1 cellular context compared by ENCODE assay signal in the genomic region with DNA sequence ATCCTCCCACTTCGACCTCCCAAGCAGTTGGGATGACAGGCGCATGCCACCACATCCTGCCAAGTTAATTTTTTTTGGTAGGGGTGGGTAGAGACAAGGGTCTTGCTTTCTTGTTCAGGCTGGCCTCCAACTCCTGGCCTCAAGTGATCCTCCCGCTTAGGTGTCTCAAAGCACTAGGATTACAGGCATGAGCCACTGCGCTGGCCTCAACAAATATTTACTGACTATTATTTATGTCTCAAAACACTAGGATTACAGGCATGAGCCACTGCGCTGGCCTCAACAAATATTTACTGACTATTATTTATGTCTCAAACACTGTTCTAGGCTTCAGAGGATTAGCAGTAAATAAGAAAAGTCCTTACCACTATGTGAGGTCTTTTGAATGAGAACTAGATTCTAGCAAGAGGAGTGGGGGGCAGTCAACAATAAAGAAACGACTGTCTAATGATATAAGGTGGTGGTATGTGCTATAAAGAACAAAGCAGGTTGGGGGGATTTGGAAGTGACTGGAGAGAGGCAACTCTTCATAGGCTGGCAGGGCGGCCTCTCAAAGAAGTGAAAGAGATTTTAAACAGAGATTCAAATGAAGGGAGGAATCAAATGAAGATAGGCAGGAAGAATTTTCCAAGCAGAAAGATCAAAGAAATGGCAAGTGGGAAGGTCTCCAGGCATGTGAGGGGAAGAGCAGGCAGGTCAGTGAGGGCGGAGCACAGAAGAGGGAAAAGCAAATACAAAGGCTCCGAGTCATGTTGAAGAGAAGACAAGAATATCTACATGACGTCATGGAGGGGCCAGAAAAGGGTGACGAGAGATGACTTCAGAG.
TF ChIP-seq lines count a peak whose summit lies in the region.

No MANE protein-coding gene starts in this region.

TF ChIP-seq in HepG2, 621 proteins besides CTCF, POLR2A, EP300 and RAD21 (continued from another document and continues in another):
- TF ChIP-seq, protein P1, sequence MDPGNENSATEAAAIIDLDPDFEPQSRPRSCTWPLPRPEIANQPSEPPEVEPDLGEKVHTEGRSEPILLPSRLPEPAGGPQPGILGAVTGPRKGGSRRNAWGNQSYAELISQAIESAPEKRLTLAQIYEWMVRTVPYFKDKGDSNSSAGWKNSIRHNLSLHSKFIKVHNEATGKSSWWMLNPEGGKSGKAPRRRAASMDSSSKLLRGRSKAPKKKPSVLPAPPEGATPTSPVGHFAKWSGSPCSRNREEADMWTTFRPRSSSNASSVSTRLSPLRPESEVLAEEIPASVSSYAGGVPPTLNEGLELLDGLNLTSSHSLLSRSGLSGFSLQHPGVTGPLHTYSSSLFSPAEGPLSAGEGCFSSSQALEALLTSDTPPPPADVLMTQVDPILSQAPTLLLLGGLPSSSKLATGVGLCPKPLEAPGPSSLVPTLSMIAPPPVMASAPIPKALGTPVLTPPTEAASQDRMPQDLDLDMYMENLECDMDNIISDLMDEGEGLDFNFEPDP (CRISPR knock-in tag; conservative IDR thresholded peaks at IDR 0.05), result no peak
- TF ChIP-seq SYNCRIP (IDR thresholded peaks at IDR 0.05; ENCODE audit: insufficient read depth, low read depth, low read length) (no peak), ERF (CRISPR knock-in tag; IDR thresholded peaks at IDR 0.05) (no peak; the same call in 1 of the 2 replicates), ESRRA (CRISPR knock-in tag; IDR thresholded peaks at IDR 0.05; ENCODE audit: low read depth) (no peak), NR3C1 (CRISPR knock-in tag; IDR thresholded peaks at IDR 0.05) (no peak), NCOA2 (CRISPR knock-in tag; IDR thresholded peaks at IDR 0.05) (peak; percentile 89), ZSCAN29 (CRISPR knock-in tag; conservative IDR thresholded peaks at IDR 0.05) (no peak), MTA1 (CRISPR knock-in tag; IDR thresholded peaks at IDR 0.05; ENCODE audit: borderline replicate concordance) (no peak), PPARG (CRISPR knock-in tag; conservative IDR thresholded peaks at IDR 0.05) (peak; percentile 58; the same call in 1 of the 2 replicates), AHR (CRISPR knock-in tag; IDR thresholded peaks at IDR 0.05) (no peak), NR2F2 (IDR thresholded peaks at IDR 0.05; ENCODE audit: borderline replicate concordance, low read depth) (peak; percentile 65), NFE2 (CRISPR knock-in tag; IDR thresholded peaks at IDR 0.05) (0 out of 2 replicates have a peak, but pooled peaks have one; percentile 40), ZNF343 (CRISPR knock-in tag; IDR thresholded peaks at IDR 0.05) (no peak), PHF20 (CRISPR knock-in tag; IDR thresholded peaks at IDR 0.05) (no peak), ZNF556 (CRISPR knock-in tag; IDR thresholded peaks at IDR 0.05; ENCODE audit: borderline replicate concordance) (0 out of 2 replicates have a peak, but pooled peaks have one; percentile 34), GLI4 (CRISPR knock-in tag; IDR thresholded peaks at IDR 0.05; ENCODE audit: borderline replicate concordance) (no peak), DMAP1 (CRISPR knock-in tag; IDR thresholded peaks at IDR 0.05) (no peak), ZNF572 (CRISPR knock-in tag; IDR thresholded peaks at IDR 0.05) (no peak), BORCS8-MEF2B (CRISPR knock-in tag; IDR thresholded peaks at IDR 0.05) (no peak), HNF4G (IDR thresholded peaks at IDR 0.05; ENCODE audit: borderline replicate concordance, low read depth, low read length) (no peak), HNF4G (CRISPR knock-in tag; IDR thresholded peaks at IDR 0.05; ENCODE audit: borderline replicate concordance, low read depth) (no peak), ZNF552 (CRISPR knock-in tag; IDR thresholded peaks at IDR 0.05; ENCODE audit: borderline replicate concordance) (no peak), FLYWCH1 (CRISPR knock-in tag; IDR thresholded peaks at IDR 0.05) (no peak), ZNF564 (CRISPR knock-in tag; IDR thresholded peaks at IDR 0.05) (no peak), ZFP82 (CRISPR knock-in tag; IDR thresholded peaks at IDR 0.05; ENCODE audit: borderline replicate concordance) (no peak), RBFOX2 (IDR thresholded peaks at IDR 0.05; ENCODE audit: low read depth, low read length) (no peak), POLR2AphosphoS2 (IDR thresholded peaks at IDR 0.05; ENCODE audit: low read depth, low read length) (no peak), MED13 (CRISPR knock-in tag; IDR thresholded peaks at IDR 0.05) (no peak), TEAD3 (CRISPR knock-in tag; optimal IDR thresholded peaks at IDR 0.05; ENCODE audit: borderline replicate concordance) (peak; percentile 38), ZNF644 (CRISPR knock-in tag; IDR thresholded peaks at IDR 0.05; ENCODE audit: low read depth) (peak; percentile 59; the same call in 1 of the 2 replicates), RNF2 (conservative IDR thresholded peaks at IDR 0.05; ENCODE audit: low read depth) (0 out of 2 replicates have a peak, but pooled peaks have one; percentile 29), RELA (CRISPR knock-in tag; IDR thresholded peaks at IDR 0.05) (no peak), ZSCAN25 (CRISPR knock-in tag; IDR thresholded peaks at IDR 0.05) (no peak), TBL1XR1 (IDR thresholded peaks at IDR 0.05; ENCODE audit: borderline replicate concordance, low read length, partially characterized antibody) (peak; percentile 82), NFIB (CRISPR knock-in tag; IDR thresholded peaks at IDR 0.05; ENCODE audit: borderline replicate concordance) (no peak), DPF2 (CRISPR knock-in tag; IDR thresholded peaks at IDR 0.05; ENCODE audit: borderline replicate concordance, low read depth) (no peak), ZNF598 (CRISPR knock-in tag; IDR thresholded peaks at IDR 0.05; ENCODE audit: borderline replicate concordance) (no peak), SIX4 (CRISPR knock-in tag; IDR thresholded peaks at IDR 0.05) (peak; percentile 78), ZNF468 (CRISPR knock-in tag; IDR thresholded peaks at IDR 0.05) (no peak), ZNF557 (CRISPR knock-in tag; IDR thresholded peaks at IDR 0.05) (no peak), TCF7 (IDR thresholded peaks at IDR 0.05; ENCODE audit: low read depth) (peak; percentile 92), CHD4 (IDR thresholded peaks at IDR 0.05; ENCODE audit: borderline replicate concordance, low read length) (no peak), FOXJ3 (CRISPR knock-in tag; IDR thresholded peaks at IDR 0.05; ENCODE audit: borderline replicate concordance) (peak; percentile 95), ZNF530 (CRISPR knock-in tag; IDR thresholded peaks at IDR 0.05; ENCODE audit: low read depth) (no peak)
- TF ChIP-seq, protein P2, sequence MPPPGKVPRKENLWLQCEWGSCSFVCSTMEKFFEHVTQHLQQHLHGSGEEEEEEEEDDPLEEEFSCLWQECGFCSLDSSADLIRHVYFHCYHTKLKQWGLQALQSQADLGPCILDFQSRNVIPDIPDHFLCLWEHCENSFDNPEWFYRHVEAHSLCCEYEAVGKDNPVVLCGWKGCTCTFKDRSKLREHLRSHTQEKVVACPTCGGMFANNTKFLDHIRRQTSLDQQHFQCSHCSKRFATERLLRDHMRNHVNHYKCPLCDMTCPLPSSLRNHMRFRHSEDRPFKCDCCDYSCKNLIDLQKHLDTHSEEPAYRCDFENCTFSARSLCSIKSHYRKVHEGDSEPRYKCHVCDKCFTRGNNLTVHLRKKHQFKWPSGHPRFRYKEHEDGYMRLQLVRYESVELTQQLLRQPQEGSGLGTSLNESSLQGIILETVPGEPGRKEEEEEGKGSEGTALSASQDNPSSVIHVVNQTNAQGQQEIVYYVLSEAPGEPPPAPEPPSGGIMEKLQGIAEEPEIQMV (CRISPR knock-in tag; IDR thresholded peaks at IDR 0.05; ENCODE audit: low read depth), result no peak
- TF ChIP-seq, protein P3, sequence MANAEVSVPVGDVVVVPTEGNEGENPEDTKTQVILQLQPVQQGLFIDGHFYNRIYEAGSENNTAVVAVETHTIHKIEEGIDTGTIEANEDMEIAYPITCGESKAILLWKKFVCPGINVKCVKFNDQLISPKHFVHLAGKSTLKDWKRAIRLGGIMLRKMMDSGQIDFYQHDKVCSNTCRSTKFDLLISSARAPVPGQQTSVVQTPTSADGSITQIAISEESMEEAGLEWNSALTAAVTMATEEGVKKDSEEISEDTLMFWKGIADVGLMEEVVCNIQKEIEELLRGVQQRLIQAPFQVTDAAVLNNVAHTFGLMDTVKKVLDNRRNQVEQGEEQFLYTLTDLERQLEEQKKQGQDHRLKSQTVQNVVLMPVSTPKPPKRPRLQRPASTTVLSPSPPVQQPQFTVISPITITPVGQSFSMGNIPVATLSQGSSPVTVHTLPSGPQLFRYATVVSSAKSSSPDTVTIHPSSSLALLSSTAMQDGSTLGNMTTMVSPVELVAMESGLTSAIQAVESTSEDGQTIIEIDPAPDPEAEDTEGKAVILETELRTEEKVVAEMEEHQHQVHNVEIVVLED (CRISPR knock-in tag; IDR thresholded peaks at IDR 0.05; ENCODE audit: borderline replicate concordance), result no peak
- TF ChIP-seq, protein P4, sequence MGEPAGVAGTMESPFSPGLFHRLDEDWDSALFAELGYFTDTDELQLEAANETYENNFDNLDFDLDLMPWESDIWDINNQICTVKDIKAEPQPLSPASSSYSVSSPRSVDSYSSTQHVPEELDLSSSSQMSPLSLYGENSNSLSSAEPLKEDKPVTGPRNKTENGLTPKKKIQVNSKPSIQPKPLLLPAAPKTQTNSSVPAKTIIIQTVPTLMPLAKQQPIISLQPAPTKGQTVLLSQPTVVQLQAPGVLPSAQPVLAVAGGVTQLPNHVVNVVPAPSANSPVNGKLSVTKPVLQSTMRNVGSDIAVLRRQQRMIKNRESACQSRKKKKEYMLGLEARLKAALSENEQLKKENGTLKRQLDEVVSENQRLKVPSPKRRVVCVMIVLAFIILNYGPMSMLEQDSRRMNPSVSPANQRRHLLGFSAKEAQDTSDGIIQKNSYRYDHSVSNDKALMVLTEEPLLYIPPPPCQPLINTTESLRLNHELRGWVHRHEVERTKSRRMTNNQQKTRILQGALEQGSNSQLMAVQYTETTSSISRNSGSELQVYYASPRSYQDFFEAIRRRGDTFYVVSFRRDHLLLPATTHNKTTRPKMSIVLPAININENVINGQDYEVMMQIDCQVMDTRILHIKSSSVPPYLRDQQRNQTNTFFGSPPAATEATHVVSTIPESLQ (CRISPR knock-in tag; conservative IDR thresholded peaks at IDR 0.05), result no peak
- TF ChIP-seq, protein P5, sequence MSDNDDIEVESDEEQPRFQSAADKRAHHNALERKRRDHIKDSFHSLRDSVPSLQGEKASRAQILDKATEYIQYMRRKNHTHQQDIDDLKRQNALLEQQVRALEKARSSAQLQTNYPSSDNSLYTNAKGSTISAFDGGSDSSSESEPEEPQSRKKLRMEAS (IDR thresholded peaks at IDR 0.05), result no peak
- TF ChIP-seq, protein P6, sequence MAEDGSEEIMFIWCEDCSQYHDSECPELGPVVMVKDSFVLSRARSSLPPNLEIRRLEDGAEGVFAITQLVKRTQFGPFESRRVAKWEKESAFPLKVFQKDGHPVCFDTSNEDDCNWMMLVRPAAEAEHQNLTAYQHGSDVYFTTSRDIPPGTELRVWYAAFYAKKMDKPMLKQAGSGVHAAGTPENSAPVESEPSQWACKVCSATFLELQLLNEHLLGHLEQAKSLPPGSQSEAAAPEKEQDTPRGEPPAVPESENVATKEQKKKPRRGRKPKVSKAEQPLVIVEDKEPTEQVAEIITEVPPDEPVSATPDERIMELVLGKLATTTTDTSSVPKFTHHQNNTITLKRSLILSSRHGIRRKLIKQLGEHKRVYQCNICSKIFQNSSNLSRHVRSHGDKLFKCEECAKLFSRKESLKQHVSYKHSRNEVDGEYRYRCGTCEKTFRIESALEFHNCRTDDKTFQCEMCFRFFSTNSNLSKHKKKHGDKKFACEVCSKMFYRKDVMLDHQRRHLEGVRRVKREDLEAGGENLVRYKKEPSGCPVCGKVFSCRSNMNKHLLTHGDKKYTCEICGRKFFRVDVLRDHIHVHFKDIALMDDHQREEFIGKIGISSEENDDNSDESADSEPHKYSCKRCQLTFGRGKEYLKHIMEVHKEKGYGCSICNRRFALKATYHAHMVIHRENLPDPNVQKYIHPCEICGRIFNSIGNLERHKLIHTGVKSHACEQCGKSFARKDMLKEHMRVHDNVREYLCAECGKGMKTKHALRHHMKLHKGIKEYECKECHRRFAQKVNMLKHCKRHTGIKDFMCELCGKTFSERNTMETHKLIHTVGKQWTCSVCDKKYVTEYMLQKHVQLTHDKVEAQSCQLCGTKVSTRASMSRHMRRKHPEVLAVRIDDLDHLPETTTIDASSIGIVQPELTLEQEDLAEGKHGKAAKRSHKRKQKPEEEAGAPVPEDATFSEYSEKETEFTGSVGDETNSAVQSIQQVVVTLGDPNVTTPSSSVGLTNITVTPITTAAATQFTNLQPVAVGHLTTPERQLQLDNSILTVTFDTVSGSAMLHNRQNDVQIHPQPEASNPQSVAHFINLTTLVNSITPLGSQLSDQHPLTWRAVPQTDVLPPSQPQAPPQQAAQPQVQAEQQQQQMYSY (CRISPR knock-in tag; IDR thresholded peaks at IDR 0.05), result no peak
- TF ChIP-seq, protein P7, sequence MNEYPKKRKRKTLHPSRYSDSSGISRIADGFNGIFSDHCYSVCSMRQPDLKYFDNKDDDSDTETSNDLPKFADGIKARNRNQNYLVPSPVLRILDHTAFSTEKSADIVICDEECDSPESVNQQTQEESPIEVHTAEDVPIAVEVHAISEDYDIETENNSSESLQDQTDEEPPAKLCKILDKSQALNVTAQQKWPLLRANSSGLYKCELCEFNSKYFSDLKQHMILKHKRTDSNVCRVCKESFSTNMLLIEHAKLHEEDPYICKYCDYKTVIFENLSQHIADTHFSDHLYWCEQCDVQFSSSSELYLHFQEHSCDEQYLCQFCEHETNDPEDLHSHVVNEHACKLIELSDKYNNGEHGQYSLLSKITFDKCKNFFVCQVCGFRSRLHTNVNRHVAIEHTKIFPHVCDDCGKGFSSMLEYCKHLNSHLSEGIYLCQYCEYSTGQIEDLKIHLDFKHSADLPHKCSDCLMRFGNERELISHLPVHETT (CRISPR knock-in tag; conservative IDR thresholded peaks at IDR 0.05), result no peak
- TF ChIP-seq, protein P8, sequence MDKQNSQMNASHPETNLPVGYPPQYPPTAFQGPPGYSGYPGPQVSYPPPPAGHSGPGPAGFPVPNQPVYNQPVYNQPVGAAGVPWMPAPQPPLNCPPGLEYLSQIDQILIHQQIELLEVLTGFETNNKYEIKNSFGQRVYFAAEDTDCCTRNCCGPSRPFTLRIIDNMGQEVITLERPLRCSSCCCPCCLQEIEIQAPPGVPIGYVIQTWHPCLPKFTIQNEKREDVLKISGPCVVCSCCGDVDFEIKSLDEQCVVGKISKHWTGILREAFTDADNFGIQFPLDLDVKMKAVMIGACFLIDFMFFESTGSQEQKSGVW (CRISPR knock-in tag; IDR thresholded peaks at IDR 0.05; ENCODE audit: borderline replicate concordance), result no peak
- TF ChIP-seq, protein P9, sequence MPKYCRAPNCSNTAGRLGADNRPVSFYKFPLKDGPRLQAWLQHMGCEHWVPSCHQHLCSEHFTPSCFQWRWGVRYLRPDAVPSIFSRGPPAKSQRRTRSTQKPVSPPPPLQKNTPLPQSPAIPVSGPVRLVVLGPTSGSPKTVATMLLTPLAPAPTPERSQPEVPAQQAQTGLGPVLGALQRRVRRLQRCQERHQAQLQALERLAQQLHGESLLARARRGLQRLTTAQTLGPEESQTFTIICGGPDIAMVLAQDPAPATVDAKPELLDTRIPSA (CRISPR knock-in tag; IDR thresholded peaks at IDR 0.05; ENCODE audit: borderline replicate concordance), result no peak
- TF ChIP-seq, protein P10, sequence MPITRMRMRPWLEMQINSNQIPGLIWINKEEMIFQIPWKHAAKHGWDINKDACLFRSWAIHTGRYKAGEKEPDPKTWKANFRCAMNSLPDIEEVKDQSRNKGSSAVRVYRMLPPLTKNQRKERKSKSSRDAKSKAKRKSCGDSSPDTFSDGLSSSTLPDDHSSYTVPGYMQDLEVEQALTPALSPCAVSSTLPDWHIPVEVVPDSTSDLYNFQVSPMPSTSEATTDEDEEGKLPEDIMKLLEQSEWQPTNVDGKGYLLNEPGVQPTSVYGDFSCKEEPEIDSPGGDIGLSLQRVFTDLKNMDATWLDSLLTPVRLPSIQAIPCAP (CRISPR knock-in tag; IDR thresholded peaks at IDR 0.05; ENCODE audit: low read depth), result no peak
